9 cellular contexts compared by ENCODE assay signal in the genomic region with DNA sequence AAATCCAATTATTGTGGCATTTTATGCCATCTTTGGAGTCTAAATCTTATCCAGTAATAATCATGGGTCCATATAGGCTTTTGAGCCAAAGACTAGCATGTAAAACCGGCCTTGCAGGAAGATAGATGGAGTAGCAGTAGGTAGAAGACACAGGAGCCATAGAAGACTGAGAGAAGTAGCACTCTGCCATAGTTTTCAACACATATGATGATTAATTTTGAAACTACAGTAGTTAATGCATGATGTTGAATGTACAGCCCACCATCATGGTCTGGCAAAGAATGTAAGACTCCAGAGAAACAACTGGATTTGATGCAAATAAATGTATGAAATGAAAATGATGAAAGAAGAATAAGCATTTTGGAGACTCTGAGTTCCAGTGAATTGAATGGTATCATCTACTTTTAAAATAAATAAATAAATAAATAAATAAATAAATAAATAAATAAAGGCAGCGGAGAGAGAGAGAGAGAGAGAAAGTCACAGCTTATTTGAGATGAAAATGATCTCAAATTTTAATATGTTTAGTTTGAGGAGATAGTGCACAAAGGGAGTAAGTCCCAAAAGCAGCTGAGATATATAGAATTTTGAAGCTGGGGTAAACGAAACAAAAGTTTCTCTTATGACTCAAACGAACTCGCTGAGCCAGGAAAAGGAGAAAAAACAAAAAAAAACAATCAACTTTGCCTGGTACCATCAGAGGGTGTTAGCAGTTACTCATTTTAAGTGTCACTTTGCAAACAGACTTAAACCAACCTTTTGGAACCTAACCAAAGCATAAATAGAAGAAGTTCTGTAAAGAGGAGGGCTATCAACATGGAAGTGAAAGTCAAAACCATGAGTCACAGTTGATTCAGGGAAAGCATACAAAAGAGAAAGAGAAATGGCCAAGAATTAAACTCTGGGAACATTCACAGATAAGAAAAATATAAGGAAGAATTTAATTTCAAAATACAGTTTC.
A peak's percentile ranks its signal among the peaks of the same experiment; 100 is the strongest.
DNase-seq lines count a peak whose midpoint lies in the region; ATAC-seq and TF ChIP-seq lines count a peak whose summit lies in the region.
"Had no signal": no experiment of that assay in that cellular context is flagged by ENCODE, and none has a peak within 500 bp of the region (broad histone marks: within the 10 kb centered on the region; RNA-seq: fewer than 3 reads in every experiment).

No MANE protein-coding gene starts in this region.

- peak overlapping the region; percentile 37; the same call in 1 of the 2 replicates for H3K27ac Mint-ChIP-seq in GM23338

- H3K36me3 ChIP-seq in GM23338 (ENCODE audit: insufficient read depth) (no peaks in the 10 kb centered on the region), mucosa of rectum (ENCODE audit: control insufficient read depth in 2 of 2, insufficient read depth in 2 of 2, low read length in 2 of 2) (no peaks in the 10 kb centered on the region)

- H3K9me3 Mint-ChIP-seq in GM23338: no peaks in the 10 kb centered on the region

- H3K4me1 ChIP-seq in GM23338 (ENCODE audit: insufficient read depth) (peaks cover 2% of the 10 kb centered on the region; the same call in 1 of the 2 replicates), mucosa of rectum (ENCODE audit: control insufficient read depth in 2 of 2, insufficient read depth in 2 of 2, low read length in 2 of 2) (no peaks in the 10 kb centered on the region)
- H3K4me1 ChIP-seq: parathyroid adenoma had no signal

- DNase-seq in GM12864 (ENCODE audit: low read depth) (peak; percentile 66), GM23338 (ENCODE audit: low spot score) (no peak), Kasumi-1 (lab: John Stamatoyannopoulos, UW) (peak; percentile 40 to 45), cardiac fibroblast (ENCODE audit: low read depth in 2 of 2) (peak; percentile 95 to 97), DMS79 treated with DMSO at 0.1 percent for 48 hours (lab: John Stamatoyannopoulos, UW) (no peak), GM19238 (ENCODE audit: insufficient read length, low spot score) (no peak)
- DNase-seq in stimulated activated CD4-positive, alpha-beta T cell treated with anti-CD3 and anti-CD28 coated beads, Interleukin-15, amount 100 ng/mL, for 24 hours: no peak

- no peaks in the 10 kb centered on the region for H3K27me3 Mint-ChIP-seq in GM23338 (ENCODE audit: insufficient read depth, low read depth, poor library complexity)

- no peaks in the 10 kb centered on the region for H3K9me2 ChIP-seq in GM23338 (ENCODE audit: insufficient read depth)

- H3K4me3 ChIP-seq in GM12864 (ENCODE audit: low read depth, low read length) (peak overlapping the region; percentile 21; the same call in 1 of the 2 replicates), GM23338 (no peak overlapping the region), cardiac fibroblast (replicated peaks in 1 of 2; ENCODE audit: low read depth in 2 of 2, low read length in 2 of 2) (peak overlapping the region in 1 of 2 donors; percentile 44), mucosa of rectum (ENCODE audit: low read length in 2 of 2) (peak overlapping the region; percentile 52 to 62)

- H3K27ac ChIP-seq in GM23338 (ENCODE audit: low read depth): no peak overlapping the region
- peak overlapping the region in 1 of 2 donors; percentile 2 for H3K27ac ChIP-seq in mucosa of rectum (ENCODE audit: low read depth in 2 of 2, low read length in 2 of 2)
- H3K27ac ChIP-seq: parathyroid adenoma had no signal

- H3K9me3 ChIP-seq in mucosa of rectum (ENCODE audit: control insufficient read depth in 2 of 2, low read length in 2 of 2): no peaks in the 10 kb centered on the region

- TF ChIP-seq CTCF in GM12864 (IDR thresholded peaks at IDR 0.05; ENCODE audit: low read depth, low read length, missing control alignments): no peak
- TF ChIP-seq CTCF in GM23338 (conservative IDR thresholded peaks at IDR 0.05; ENCODE audit: low read depth in 2 of 2): no peak
- no peak for TF ChIP-seq CTCF in cardiac fibroblast (IDR thresholded peaks at IDR 0.05; ENCODE audit: low read depth, low read length)

- no peak overlapping the region for H3K4me3 Mint-ChIP-seq in GM23338

- ATAC-seq in GM23338: no peak

- no peak overlapping the region for H3K9ac ChIP-seq in mucosa of rectum (ENCODE audit: low read depth in 1 of 2, low read length in 2 of 2)
- H3K9ac ChIP-seq: parathyroid adenoma had no signal

- 0 out of 2 replicates have a peak overlapping the region, but pooled peaks have one; percentile 35 for H2AFZ ChIP-seq in GM23338
- H2AFZ ChIP-seq: parathyroid adenoma had no signal

- no peak overlapping the region for H3K4me2 ChIP-seq in GM23338

- H3K36me3 Mint-ChIP-seq in GM23338 (ENCODE audit: low read depth): no peaks in the 10 kb centered on the region

- peaks cover 14% of the 10 kb centered on the region; the same call in 2 of the 3 replicates for H3K4me1 Mint-ChIP-seq in GM23338

- H3F3A ChIP-seq in GM23338 (replicated peaks; ENCODE audit: low read depth): no peaks in the 10 kb centered on the region

- no peaks in the 10 kb centered on the region for H4K20me1 ChIP-seq in GM23338 (replicated peaks; ENCODE audit: insufficient read depth)

- no peaks in the 10 kb centered on the region for H3K27me3 ChIP-seq in GM23338 (ENCODE audit: insufficient read depth)
- H3K27me3 ChIP-seq in mucosa of rectum (ENCODE audit: control insufficient read depth in 2 of 2, insufficient read depth in 2 of 2, low read length in 2 of 2): no peaks in the 10 kb centered on the region

- no peaks in the 10 kb centered on the region for H3K79me2 ChIP-seq in GM23338 (replicated peaks; ENCODE audit: insufficient read depth)
- H3K79me2 ChIP-seq: parathyroid adenoma had no signal

TF ChIP-seq in GM23338, 12 proteins besides CTCF, POLR2A, EP300 and RAD21 (continues in another document):
- TF ChIP-seq EZH2 (IDR thresholded peaks at IDR 0.05; ENCODE audit: low read depth, unreplicated experiment) (no peak), EZH2phosphoT487 (IDR thresholded peaks at IDR 0.05; ENCODE audit: unreplicated experiment) (no peak), ZNF114 (CRISPR knock-in tag; IDR thresholded peaks at IDR 0.05) (no peak), CREB1 (CRISPR knock-in tag; IDR thresholded peaks at IDR 0.05; ENCODE audit: low read depth) (no peak), JUNB (IDR thresholded peaks at IDR 0.05; ENCODE audit: unreplicated experiment) (no peak), POLR2AphosphoS5 (IDR thresholded peaks at IDR 0.05; ENCODE audit: low read depth) (no peak), STAT1 (IDR thresholded peaks at IDR 0.05; ENCODE audit: unreplicated experiment) (no peak), ZNF331 (CRISPR knock-in tag; IDR thresholded peaks at IDR 0.05; ENCODE audit: low read depth) (no peak), NANOG (IDR thresholded peaks at IDR 0.05; ENCODE audit: borderline replicate concordance) (no peak)
- TF ChIP-seq, protein P1, sequence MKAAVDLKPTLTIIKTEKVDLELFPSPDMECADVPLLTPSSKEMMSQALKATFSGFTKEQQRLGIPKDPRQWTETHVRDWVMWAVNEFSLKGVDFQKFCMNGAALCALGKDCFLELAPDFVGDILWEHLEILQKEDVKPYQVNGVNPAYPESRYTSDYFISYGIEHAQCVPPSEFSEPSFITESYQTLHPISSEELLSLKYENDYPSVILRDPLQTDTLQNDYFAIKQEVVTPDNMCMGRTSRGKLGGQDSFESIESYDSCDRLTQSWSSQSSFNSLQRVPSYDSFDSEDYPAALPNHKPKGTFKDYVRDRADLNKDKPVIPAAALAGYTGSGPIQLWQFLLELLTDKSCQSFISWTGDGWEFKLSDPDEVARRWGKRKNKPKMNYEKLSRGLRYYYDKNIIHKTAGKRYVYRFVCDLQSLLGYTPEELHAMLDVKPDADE (IDR thresholded peaks at IDR 0.05): no peak
- TF ChIP-seq, protein P2, sequence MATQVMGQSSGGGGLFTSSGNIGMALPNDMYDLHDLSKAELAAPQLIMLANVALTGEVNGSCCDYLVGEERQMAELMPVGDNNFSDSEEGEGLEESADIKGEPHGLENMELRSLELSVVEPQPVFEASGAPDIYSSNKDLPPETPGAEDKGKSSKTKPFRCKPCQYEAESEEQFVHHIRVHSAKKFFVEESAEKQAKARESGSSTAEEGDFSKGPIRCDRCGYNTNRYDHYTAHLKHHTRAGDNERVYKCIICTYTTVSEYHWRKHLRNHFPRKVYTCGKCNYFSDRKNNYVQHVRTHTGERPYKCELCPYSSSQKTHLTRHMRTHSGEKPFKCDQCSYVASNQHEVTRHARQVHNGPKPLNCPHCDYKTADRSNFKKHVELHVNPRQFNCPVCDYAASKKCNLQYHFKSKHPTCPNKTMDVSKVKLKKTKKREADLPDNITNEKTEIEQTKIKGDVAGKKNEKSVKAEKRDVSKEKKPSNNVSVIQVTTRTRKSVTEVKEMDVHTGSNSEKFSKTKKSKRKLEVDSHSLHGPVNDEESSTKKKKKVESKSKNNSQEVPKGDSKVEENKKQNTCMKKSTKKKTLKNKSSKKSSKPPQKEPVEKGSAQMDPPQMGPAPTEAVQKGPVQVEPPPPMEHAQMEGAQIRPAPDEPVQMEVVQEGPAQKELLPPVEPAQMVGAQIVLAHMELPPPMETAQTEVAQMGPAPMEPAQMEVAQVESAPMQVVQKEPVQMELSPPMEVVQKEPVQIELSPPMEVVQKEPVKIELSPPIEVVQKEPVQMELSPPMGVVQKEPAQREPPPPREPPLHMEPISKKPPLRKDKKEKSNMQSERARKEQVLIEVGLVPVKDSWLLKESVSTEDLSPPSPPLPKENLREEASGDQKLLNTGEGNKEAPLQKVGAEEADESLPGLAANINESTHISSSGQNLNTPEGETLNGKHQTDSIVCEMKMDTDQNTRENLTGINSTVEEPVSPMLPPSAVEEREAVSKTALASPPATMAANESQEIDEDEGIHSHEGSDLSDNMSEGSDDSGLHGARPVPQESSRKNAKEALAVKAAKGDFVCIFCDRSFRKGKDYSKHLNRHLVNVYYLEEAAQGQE (IDR thresholded peaks at IDR 0.05; ENCODE audit: unreplicated experiment): no peak

Comparison
In these comparisons a context has a peak if more than half of its experiments do, and no peak if none do; other contexts are left out.
1. DNase-seq: peak in GM12864 (single experiment), Kasumi-1 (2 of 2) and cardiac fibroblast (2 of 2); none in GM23338 (single experiment), DMS79 treated with DMSO at 0.1 percent for 48 hours (single experiment), stimulated activated CD4-positive, alpha-beta T cell treated with anti-CD3 and anti-CD28 coated beads, Interleukin-15, amount 100 ng/mL, for 24 hours (single experiment) and GM19238 (single experiment).